9 cellular contexts compared by ENCODE assay signal in genomic region chr17:38897176-38897575, GRCh38. TPM values are rescaled to one million over a fixed set of nuclear protein-coding genes. Genes with fewer than 3 reads are reported as not detected.
A peak's percentile ranks its signal among the peaks of the same experiment; 100 is the strongest.
DNase-seq lines count a peak whose midpoint lies in the region; ATAC-seq and TF ChIP-seq lines count a peak whose summit lies in the region.
"Had no signal": no experiment of that assay in that cellular context is flagged by ENCODE, and none has a peak within 500 bp of the region (broad histone marks: within the 10 kb centered on the region; RNA-seq: fewer than 3 reads in every experiment).

No MANE protein-coding gene starts in this region.

- no peaks in the 10 kb centered on the region for H3K9me3 ChIP-seq in tibial artery

- intact Hi-C loops in activated CD4-positive, alpha-beta T cell treated with anti-CD3 and anti-CD28 coated beads, Interleukin-2, amount 10 ng/mL, durations not matched to agents 24 days and 14 days (cut with micrococcal nuclease): no loop called here
- intact Hi-C loops in tibial artery (cut with DNase I; ENCODE audit: low total_unique reads): no loop called here

- TF ChIP-seq CTCF in chondrocyte (IDR thresholded peaks at IDR 0.05) (no peak), tibial artery (IDR thresholded peaks at IDR 0.05) (no peak)

- peak overlapping the region; percentile 55 to 77 for H3K27ac ChIP-seq in tibial artery

- H3K27ac Mint-ChIP-seq in activated CD4-positive, alpha-beta T cell treated with anti-CD3 and anti-CD28 coated beads, Interleukin-2, amount 10 ng/mL, durations not matched to agents 24 days and 14 days: peak overlapping the region; percentile 91
- peak overlapping the region; percentile 94 for H3K27ac Mint-ChIP-seq in chondrocyte (ENCODE audit: unreplicated experiment)

- peaks cover 53% of the 10 kb centered on the region for H3K4me1 Mint-ChIP-seq in activated CD4-positive, alpha-beta T cell treated with anti-CD3 and anti-CD28 coated beads, Interleukin-2, amount 10 ng/mL, durations not matched to agents 24 days and 14 days
- H3K4me1 Mint-ChIP-seq in chondrocyte (ENCODE audit: low read depth): peaks cover 79% of the 10 kb centered on the region

- no peak overlapping the region for H3K4me3 ChIP-seq in tibial artery

- no peak overlapping the region for H3K4me3 Mint-ChIP-seq in activated CD4-positive, alpha-beta T cell treated with anti-CD3 and anti-CD28 coated beads, Interleukin-2, amount 10 ng/mL, durations not matched to agents 24 days and 14 days
- no peak overlapping the region for H3K4me3 Mint-ChIP-seq in chondrocyte (ENCODE audit: unreplicated experiment)

- no peaks in the 10 kb centered on the region for H3K9me3 Mint-ChIP-seq in activated CD4-positive, alpha-beta T cell treated with anti-CD3 and anti-CD28 coated beads, Interleukin-2, amount 10 ng/mL, durations not matched to agents 24 days and 14 days
- H3K9me3 Mint-ChIP-seq in chondrocyte (ENCODE audit: low read depth): no peaks in the 10 kb centered on the region

- H3K4me1 ChIP-seq in tibial artery: peaks cover 0 to 100% (median 74%) of the 10 kb centered on the region in 4 donors

- H3K36me3 ChIP-seq in tibial artery: peaks cover 18 to 75% (median 32%) of the 10 kb centered on the region in 3 donors

- peaks cover 54% of the 10 kb centered on the region for H3K36me3 Mint-ChIP-seq in activated CD4-positive, alpha-beta T cell treated with anti-CD3 and anti-CD28 coated beads, Interleukin-2, amount 10 ng/mL, durations not matched to agents 24 days and 14 days (ENCODE audit: low read depth)
- peaks cover 30% of the 10 kb centered on the region for H3K36me3 Mint-ChIP-seq in chondrocyte (ENCODE audit: low read depth)

- no peak for ATAC-seq in GM18858 (IDR thresholded peaks at IDR 0.05; ENCODE audit: unreplicated experiment)

- no peak for DNase-seq in activated CD4-positive, alpha-beta T cell treated with anti-CD3 and anti-CD28 coated beads, Interleukin-2, amount 10 ng/mL, durations not matched to agents 24 days and 14 days
- DNase-seq in activated CD4-positive, alpha-beta T cell treated with anti-CD3 and anti-CD28 coated beads, Interleukin-2, amount 50 U/mL, for 1 hour: no peak
- DNase-seq in chondrocyte (ENCODE audit: low spot score): no peak
- peak; percentile 60 for DNase-seq in mucosa of gallbladder (ENCODE audit: low spot score)
- peak in 1 of 2 donors; percentile 59 for DNase-seq in tibial artery
- DNase-seq in NCI-H446 treated with DMSO at 0.1 percent for 48 hours (lab: John Stamatoyannopoulos, UW): no peak
- no peak for DNase-seq in NCI-H446 (lab: John Stamatoyannopoulos, UW)
- DNase-seq: NCI-H1694 treated with DMSO at 0.1 percent for 48 hours had no signal

- H3K27me3 Mint-ChIP-seq in activated CD4-positive, alpha-beta T cell treated with anti-CD3 and anti-CD28 coated beads, Interleukin-2, amount 10 ng/mL, durations not matched to agents 24 days and 14 days: no peaks in the 10 kb centered on the region
- H3K27me3 Mint-ChIP-seq in chondrocyte (ENCODE audit: low read depth): no peaks in the 10 kb centered on the region

- no peaks in the 10 kb centered on the region for H3K27me3 ChIP-seq in tibial artery

RNA-seq across cellular contexts. Expression of gene LASP1, which starts 27.3 kb away (rescaled TPM):
- total RNA-seq in activated CD4-positive, alpha-beta T cell treated with anti-CD3 and anti-CD28 coated beads, Interleukin-2, amount 10 ng/mL, durations not matched to agents 24 days and 14 days: 130 and 131 TPM in 2 replicates
- total RNA-seq in chondrocyte (444 to 599 TPM (median 593 TPM) in 3 replicates), mucosa of gallbladder (247 TPM)

RNA-seq across cellular contexts. Expression of gene RPL23, which starts 43.7 kb away (rescaled TPM):
- 1,994 and 2,005 TPM in 2 replicates for total RNA-seq in activated CD4-positive, alpha-beta T cell treated with anti-CD3 and anti-CD28 coated beads, Interleukin-2, amount 10 ng/mL, durations not matched to agents 24 days and 14 days
- total RNA-seq in chondrocyte: 916 to 959 TPM (median 937 TPM) in 3 replicates
- 984 TPM for total RNA-seq in mucosa of gallbladder
